18 cellular contexts compared by ENCODE assay signal in the genomic region with DNA sequence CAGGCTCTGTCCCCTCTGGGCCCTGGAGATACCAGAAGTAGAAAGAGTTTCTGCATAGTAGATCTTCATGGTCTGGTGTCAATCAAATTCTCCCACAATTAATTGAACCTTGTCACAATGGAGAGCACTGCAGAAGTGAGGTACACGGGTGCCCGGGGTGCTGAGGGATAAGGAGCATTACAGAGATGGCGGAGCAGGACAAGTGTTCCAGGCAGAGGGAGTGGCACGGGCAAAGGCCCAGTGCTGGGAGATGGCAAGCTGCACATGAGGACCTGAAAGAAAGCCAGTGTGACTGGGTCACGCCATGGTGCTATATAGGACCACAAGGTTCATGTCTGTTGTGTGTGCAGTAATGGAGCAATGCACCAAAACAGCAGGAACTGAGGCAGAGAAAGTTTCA. TPM values are rescaled to one million over a fixed set of nuclear protein-coding genes. Genes with fewer than 3 reads are reported as not detected.
DNase-seq lines count a peak whose midpoint lies in the region; ATAC-seq and TF ChIP-seq lines count a peak whose summit lies in the region.
"Had no signal": no experiment of that assay in that cellular context is flagged by ENCODE, and none has a peak within 500 bp of the region (broad histone marks: within the 10 kb centered on the region; RNA-seq: fewer than 3 reads in every experiment).

No MANE protein-coding gene starts in this region.

- H3F3A ChIP-seq in neural progenitor cell (ENCODE audit: low read depth), result peaks cover 24% of the 10 kb centered on the region

- H3K4me3 ChIP-seq in cardiac muscle cell, result no peak overlapping the region
- H3K4me3 ChIP-seq in esophagus muscularis mucosa, result no peak overlapping the region
- no peak overlapping the region for H3K4me3 ChIP-seq in neural progenitor cell
- H3K4me3 ChIP-seq in spleen, result no peak overlapping the region
- no peak overlapping the region for H3K4me3 ChIP-seq in A673 (ENCODE audit: low read depth, low read length, poor library complexity, severe bottlenecking)

- no peaks in the 10 kb centered on the region for H3K79me2 ChIP-seq in neural progenitor cell (ENCODE audit: low read depth)

- H3K4me1 ChIP-seq in cardiac muscle cell (ENCODE audit: low read depth) (peaks cover 47% of the 10 kb centered on the region), esophagus muscularis mucosa (peaks cover 51 to 63% (median 56%) of the 10 kb centered on the region in 4 donors), neural progenitor cell (peaks cover 32% of the 10 kb centered on the region), spleen (peaks cover 0 to 18% (median 14%) of the 10 kb centered on the region in 6 donors), A673 (ENCODE audit: insufficient read depth, low read length, poor library complexity, severe bottlenecking) (peaks cover 16% of the 10 kb centered on the region)

- H3K4me3 Mint-ChIP-seq in neural progenitor cell, result no peak overlapping the region
- H3K4me3 Mint-ChIP-seq: CD8-positive, alpha-beta T cell had no signal

- DNase-seq in cardiac muscle cell (ENCODE audit: low read depth in 1 of 2, low spot score in 1 of 2) (no peak), left cardiac atrium (no peak), esophagus muscularis mucosa (ENCODE audit: extremely low spot score) (no peak), neural progenitor cell (ENCODE audit: low spot score) (no peak), spleen (peak; percentile 50), A673 (ENCODE audit: low spot score) (no peak)
- DNase-seq in activated CD4-positive, alpha-beta T cell treated with anti-CD3 and anti-CD28 coated beads for 1 hour, result no peak
- DNase-seq: 8988T; CD8-positive, alpha-beta T cell; DMS79; HCEC 1CT; NCI-H1417 treated with DMSO at 0.1 percent for 48 hours; NCI-H1930; NCI-H2171; NCI-H446 treated with DMSO at 0.1 percent for 48 hours; RPMI8226 had no signal

- CTCF ChIA-PET in A673 (lab: Charles Lee), result no interaction called here

- H3K9me3 ChIP-seq in cardiac muscle cell (ENCODE audit: low read depth) (no peaks in the 10 kb centered on the region), esophagus muscularis mucosa (no peaks in the 10 kb centered on the region), neural progenitor cell (ENCODE audit: low read depth) (no peaks in the 10 kb centered on the region), spleen (no peaks in the 10 kb centered on the region), A673 (ENCODE audit: low read depth, low read length, poor library complexity, severe bottlenecking) (no peaks in the 10 kb centered on the region)

- H3K27me3 ChIP-seq in cardiac muscle cell (no peaks in the 10 kb centered on the region), esophagus muscularis mucosa (no peaks in the 10 kb centered on the region), neural progenitor cell (no peaks in the 10 kb centered on the region), spleen (replicated peaks in 1 of 7) (no peaks in the 10 kb centered on the region), A673 (replicated peaks; ENCODE audit: insufficient read depth, low read depth, low read length, poor library complexity) (no peaks in the 10 kb centered on the region)

- H3K9me3 Mint-ChIP-seq in neural progenitor cell, result no peaks in the 10 kb centered on the region
- H3K9me3 Mint-ChIP-seq: CD8-positive, alpha-beta T cell had no signal

- H3K9ac ChIP-seq in neural progenitor cell, result no peak overlapping the region

- H3K27ac Mint-ChIP-seq in neural progenitor cell, result peak overlapping the region; percentile 31
- H3K27ac Mint-ChIP-seq: CD8-positive, alpha-beta T cell had no signal

- no peaks in the 10 kb centered on the region for H4K20me1 ChIP-seq in neural progenitor cell (ENCODE audit: low read depth)

- no peak overlapping the region for H2AFZ ChIP-seq in neural progenitor cell (replicated peaks)

- POLR2A ChIA-PET in A673 (lab: Charles Lee; ENCODE audit: low non-redundant PET), result no interaction called here

- H3K36me3 ChIP-seq in cardiac muscle cell (no peaks in the 10 kb centered on the region), esophagus muscularis mucosa (no peaks in the 10 kb centered on the region), neural progenitor cell (no peaks in the 10 kb centered on the region), spleen (no peaks in the 10 kb centered on the region), A673 (ENCODE audit: insufficient read depth, low read length, poor library complexity, severe bottlenecking) (no peaks in the 10 kb centered on the region)

- TF ChIP-seq POLR2A in esophagus muscularis mucosa (IDR thresholded peaks at IDR 0.05; ENCODE audit: low read depth) (no peak), spleen (IDR thresholded peaks at IDR 0.05) (no peak)

- peaks cover 2% of the 10 kb centered on the region for H3K27me3 Mint-ChIP-seq in neural progenitor cell (ENCODE audit: insufficient read depth, low read depth)

- TF ChIP-seq CTCF in cardiac muscle cell (IDR thresholded peaks at IDR 0.05; ENCODE audit: low read depth, low read length) (no peak), esophagus muscularis mucosa (IDR thresholded peaks at IDR 0.05) (no peak), neural progenitor cell (IDR thresholded peaks at IDR 0.05) (no peak), spleen (IDR thresholded peaks at IDR 0.05 in 8 of 11, conservative IDR thresholded peaks at IDR 0.05 in 3 of 11) (no peak), A673 (conservative IDR thresholded peaks at IDR 0.05; ENCODE audit: low read depth, low read length) (no peak)

- no peaks in the 10 kb centered on the region for H3K36me3 Mint-ChIP-seq in neural progenitor cell
- H3K36me3 Mint-ChIP-seq: CD8-positive, alpha-beta T cell had no signal

- peaks cover 46% of the 10 kb centered on the region for H3K4me1 Mint-ChIP-seq in neural progenitor cell

- BruUV-seq in A673 (replicated peaks; lab: Mats Ljungman, UMichigan), result no TSS peak

- no peak for ATAC-seq in left cardiac atrium
- no peak for ATAC-seq in GM18498 (IDR thresholded peaks at IDR 0.05; ENCODE audit: unreplicated experiment)
- ATAC-seq: CD8-positive, alpha-beta T cell had no signal

- no peak overlapping the region for H3K4me2 ChIP-seq in neural progenitor cell

- intact Hi-C loops in left cardiac atrium (cut with DNase I), result no loop called here
- intact Hi-C loops in esophagus muscularis mucosa (cut with DNase I), result no loop called here
- intact Hi-C loops in spleen (cut with DNase I; ENCODE audit: low total_unique reads), result no loop called here
- intact Hi-C loops in A673 (cut with micrococcal nuclease; ENCODE audit: unreplicated experiment), result no loop called here

- TF ChIP-seq EP300 in esophagus muscularis mucosa (IDR thresholded peaks at IDR 0.05), result no peak

- peak overlapping the region; percentile 65 for H3K27ac ChIP-seq in cardiac muscle cell
- H3K27ac ChIP-seq in esophagus muscularis mucosa (replicated peaks in 1 of 4), result peak overlapping the region; percentile 7 to 44 (median 34)
- H3K27ac ChIP-seq in neural progenitor cell, result no peak overlapping the region
- no peak overlapping the region for H3K27ac ChIP-seq in spleen
- no peak overlapping the region for H3K27ac ChIP-seq in A673 (ENCODE audit: low read depth, low read length, poor library complexity, severe bottlenecking)

- WGBS in esophagus muscularis mucosa, result 95% methylated on average over 5 of the region's 5 CpGs
- 90 to 95% (median 94%) methylated on average over 5 of the region's 5 CpGs for WGBS in spleen, 5 donors

RNA-seq across cellular contexts. Expression of gene ACOT11, which starts 27.6 kb away (rescaled TPM):
- 16.9 and 33.4 TPM in 2 replicates for total RNA-seq in cardiac muscle cell
- 23.8 and 24.2 TPM in 2 replicates for polyA plus RNA-seq in cardiac muscle cell
- total RNA-seq in left cardiac atrium, result 10 to 100 TPM; 15.2 to 23.3 TPM
- total RNA-seq in esophagus muscularis mucosa, result 10 to 100 TPM in 2 of 4 donors, 1 to 10 TPM in 2; 6.9 to 19.1 (median 13.4) TPM
- total RNA-seq in neural progenitor cell (ENCODE audit: low replicate concordance), result 0.51 and 1.7 TPM in 2 replicates
- total RNA-seq in spleen, result 1 to 10 TPM; 1.5 to 3.2 (median 2.5) TPM
- polyA plus RNA-seq in spleen, result under 1 TPM; 0.30 to 0.86 (median 0.52) TPM
- 5.5 and 5.6 TPM in 2 replicates for total RNA-seq in A673 (2021)

RNA-seq across cellular contexts. Expression of gene FAM151A, which starts 47.7 kb away (rescaled TPM):
- total RNA-seq in cardiac muscle cell (0.07 and 0.21 TPM in 2 replicates), left cardiac atrium (under 1 TPM; 0.15 to 0.29 TPM), esophagus muscularis mucosa (not detected), neural progenitor cell (ENCODE audit: low replicate concordance) (not detected in 2 replicates), spleen (1 to 10 TPM in 1 of 7 donors, under 1 TPM in 5, not detected in 1; 0.70 to 1.2 (median 0.75) TPM), A673 (2021) (not detected in 2 replicates)
- polyA plus RNA-seq in cardiac muscle cell (0.18 and 0.32 TPM in 2 replicates), spleen (1 to 10 TPM; 2.9 to 4.2 (median 3.8) TPM)
- total RNA-seq: CD8-positive, alpha-beta T cell had no signal
- polyA plus RNA-seq: BJ had no signal

Comparison
In these comparisons a context has a peak if more than half of its experiments do, and no peak if none do; other contexts are left out.
1. H3K27ac ChIP-seq: peak in cardiac muscle cell (single experiment) and esophagus muscularis mucosa (4 of 4); none in neural progenitor cell (single experiment), spleen (0 of 8) and A673 (single experiment).